In the genomic region with DNA sequence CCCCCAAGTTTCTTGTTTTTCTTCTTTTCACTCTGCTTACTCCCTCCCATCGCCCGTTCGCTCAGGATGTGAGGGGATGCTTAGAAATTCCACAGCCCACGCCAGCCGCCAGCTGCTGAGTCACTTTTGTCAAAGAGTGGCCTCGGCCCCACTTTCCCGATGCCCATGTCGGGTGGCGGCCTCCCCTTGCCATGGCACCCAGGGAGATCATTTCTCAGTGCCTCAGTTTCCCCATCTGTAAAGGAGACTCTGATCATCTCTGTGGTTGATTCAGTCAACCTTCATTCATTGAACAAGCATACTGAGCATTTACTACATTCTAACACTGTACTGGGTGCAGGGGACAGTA, we compare ENCODE assay signal across 11 cellular contexts. TPM values are rescaled to one million over a fixed set of nuclear protein-coding genes. Genes with fewer than 3 reads are reported as not detected.
DNase-seq lines count a peak whose midpoint lies in the region; ATAC-seq and TF ChIP-seq lines count a peak whose summit lies in the region.
"Had no signal": no experiment of that assay in that cellular context is flagged by ENCODE, and none has a peak within 500 bp of the region (broad histone marks: within the 10 kb centered on the region; RNA-seq: fewer than 3 reads in every experiment).

No MANE protein-coding gene starts in this region.

- H3K36me3 ChIP-seq in ES-I3 (ENCODE audit: insufficient read depth, low read length), result no peaks in the 10 kb centered on the region
- no peaks in the 10 kb centered on the region for H3K36me3 ChIP-seq in Peyer's patch
- no peaks in the 10 kb centered on the region for H3K36me3 ChIP-seq in esophagus squamous epithelium
- H3K36me3 ChIP-seq in sigmoid colon, result peaks cover 0 to 7% (median 0%) of the 10 kb centered on the region in 4 donors

- H3K9ac ChIP-seq in ES-I3 (ENCODE audit: low read depth, low read length), result peak overlapping the region; percentile 52

- no peaks in the 10 kb centered on the region for H3K27me3 ChIP-seq in Peyer's patch
- peaks cover 0 to 56% (median 0%) of the 10 kb centered on the region in 4 donors for H3K27me3 ChIP-seq in esophagus squamous epithelium
- no peaks in the 10 kb centered on the region for H3K27me3 ChIP-seq in sigmoid colon

- H3K27ac ChIP-seq in Peyer's patch (peak overlapping the region; percentile 44 to 80 (median 68)), esophagus squamous epithelium (peak overlapping the region; percentile 74 to 91 (median 89)), sigmoid colon (peak overlapping the region; percentile 84 to 92 (median 87))

- TF ChIP-seq EP300 in sigmoid colon (IDR thresholded peaks at IDR 0.05), result no peak

- peaks cover 26% of the 10 kb centered on the region for H3K4me1 ChIP-seq in ES-I3 (ENCODE audit: insufficient read depth, low read length)
- peaks cover 0 to 4% (median 0%) of the 10 kb centered on the region in 4 donors for H3K4me1 ChIP-seq in Peyer's patch
- H3K4me1 ChIP-seq in esophagus squamous epithelium, result peaks cover 6 to 76% (median 13%) of the 10 kb centered on the region in 3 donors
- peaks cover 0 to 49% (median 29%) of the 10 kb centered on the region in 4 donors for H3K4me1 ChIP-seq in sigmoid colon

- ATAC-seq in GM18873 (IDR thresholded peaks at IDR 0.05; ENCODE audit: low FRiP score, unreplicated experiment) (no peak), GM21528 (IDR thresholded peaks at IDR 0.05; ENCODE audit: low FRiP score, unreplicated experiment) (no peak)

- intact Hi-C loops in esophagus squamous epithelium (cut with DNase I) (no loop called here), sigmoid colon (cut with DNase I) (loop anchor here (5.0 kb wide), 1 partner anchor 281 kb away; no protein-coding TSS in a partner anchor)

- WGBS in esophagus squamous epithelium, 2 donors, result 2 to 4% methylated on average over 7 to 9 of the region's 9 CpGs
- 23 to 74% methylated on average over 9 of the region's 9 CpGs for WGBS in sigmoid colon, 2 donors

- TF ChIP-seq CTCF in Peyer's patch (IDR thresholded peaks at IDR 0.05), result no peak
- no peak for TF ChIP-seq CTCF in esophagus squamous epithelium (IDR thresholded peaks at IDR 0.05)
- no peak for TF ChIP-seq CTCF in sigmoid colon (IDR thresholded peaks at IDR 0.05)

- no peak for TF ChIP-seq POLR2A in Peyer's patch (IDR thresholded peaks at IDR 0.05)
- TF ChIP-seq POLR2A in esophagus squamous epithelium (IDR thresholded peaks at IDR 0.05), result no peak
- TF ChIP-seq POLR2A in sigmoid colon (IDR thresholded peaks at IDR 0.05), result no peak

- DNase-seq in Peyer's patch, result no peak
- DNase-seq in esophagus squamous epithelium (lab: John Stamatoyannopoulos, UW), result no peak
- no peak for DNase-seq in sigmoid colon
- DNase-seq in central memory CD4-positive, alpha-beta T cell, result no peak
- no peak for DNase-seq in NK-92 treated with Interleukin-12 subunit alpha and Interleukin-12 subunit beta, amount 100 ng/mL, for 24 hours (lab: John Stamatoyannopoulos, UW)

- H3K9me3 ChIP-seq in ES-I3 (ENCODE audit: control insufficient read depth, insufficient read depth, low read length) (no peaks in the 10 kb centered on the region), Peyer's patch (no peaks in the 10 kb centered on the region), esophagus squamous epithelium (no peaks in the 10 kb centered on the region), sigmoid colon (no peaks in the 10 kb centered on the region)

- peak overlapping the region; percentile 29 to 50 (median 42) for H3K4me3 ChIP-seq in Peyer's patch
- peak overlapping the region in 3 of 4 donors; percentile 47 to 66 (median 51) for H3K4me3 ChIP-seq in esophagus squamous epithelium
- peak overlapping the region; percentile 54 to 61 (median 57) for H3K4me3 ChIP-seq in sigmoid colon

RNA-seq across cellular contexts. Expression of gene PDGFRB, which starts 0.4 kb away (rescaled TPM):
- 10 to 100 TPM; 17.5 to 87.5 (median 31.2) TPM for total RNA-seq in Peyer's patch
- total RNA-seq in esophagus squamous epithelium, result 10 to 100 TPM in 3 of 4 donors, 1 to 10 TPM in 1; 5.6 to 51.7 (median 31.0) TPM
- total RNA-seq in sigmoid colon, result 100 to 1,000 TPM in 1 of 4 donors, 10 to 100 TPM in 3; 54.9 to 104 (median 69.4) TPM
- polyA plus RNA-seq in sigmoid colon, result 10 to 100 TPM in 1 of 3 donors, 1 to 10 TPM in 2; 3.9 to 26.7 (median 6.0) TPM

RNA-seq across cellular contexts. Expression of gene CDX1, which starts 10.6 kb away (rescaled TPM):
- 100 to 1,000 TPM; 177 to 429 (median 370) TPM for total RNA-seq in Peyer's patch
- total RNA-seq in esophagus squamous epithelium, result not detected
- total RNA-seq in sigmoid colon, result 1 to 10 TPM in 1 of 4 donors, under 1 TPM in 1, not detected in 2; 0.71 to 1.4 TPM
- polyA plus RNA-seq in sigmoid colon, result 100 to 1,000 TPM; 325 to 455 (median 330) TPM
- total RNA-seq: activated CD8-positive, alpha-beta memory T cell treated with anti-CD3 and anti-CD28 coated beads for 36 hours; lung microvascular endothelial cell; M059J had no signal

RNA-seq across cellular contexts. Expression of gene SLC6A7, which starts 33.9 kb away (rescaled TPM):
- total RNA-seq in Peyer's patch (10 to 100 TPM; 12.3 to 41.6 (median 19.9) TPM), esophagus squamous epithelium (not detected), sigmoid colon (not detected)
- polyA plus RNA-seq in sigmoid colon, result 10 to 100 TPM in 1 of 3 donors, under 1 TPM in 2; 0.46 to 10.8 (median 0.60) TPM
- total RNA-seq: activated CD8-positive, alpha-beta memory T cell treated with anti-CD3 and anti-CD28 coated beads for 36 hours; lung microvascular endothelial cell; M059J had no signal

Comparison
In these comparisons a context has a peak if more than half of its experiments do, and no peak if none do; other contexts are left out.
1. RNA of gene CDX1, which starts 10.6 kb away (total RNA-seq): 177 to 429 TPM in Peyer's patch; 0.71 to 1.4 TPM in sigmoid colon and not detected in esophagus squamous epithelium; every median in the first group is over 10 times any median in the second.
2. RNA of gene SLC6A7, which starts 33.9 kb away (total RNA-seq): 12.3 to 41.6 TPM in Peyer's patch; not detected in esophagus squamous epithelium and not detected in sigmoid colon; every median in the first group is over 10 times any median in the second.
3. Peak in every context shown above with its lines, with median percentiles within 50 percentile points of each other: H3K27ac ChIP-seq and H3K4me3 ChIP-seq.